Comparison of ENCODE assay signal across 22 cellular contexts in genomic region chr16:81421126-81421525, GRCh38. TPM values are rescaled to one million over a fixed set of nuclear protein-coding genes. Genes with fewer than 3 reads are reported as not detected.
DNase-seq lines count a peak whose midpoint lies in the region; ATAC-seq and TF ChIP-seq lines count a peak whose summit lies in the region.
"Had no signal": no experiment of that assay in that cellular context is flagged by ENCODE, and none has a peak within 500 bp of the region (broad histone marks: within the 10 kb centered on the region; RNA-seq: fewer than 3 reads in every experiment).

No MANE protein-coding gene starts in this region.

- H3K27me3 ChIP-seq in PC-9 (ENCODE audit: insufficient read depth, low read depth) = no peaks in the 10 kb centered on the region
- no peaks in the 10 kb centered on the region for H3K27me3 ChIP-seq in mammary epithelial cell (ENCODE audit: insufficient read depth, low read length)
- H3K27me3 ChIP-seq: BE2C; BLaER1 treated with 17β-estradiol and CSF1 and Interleukin-3, amounts not matched to agents 10 nM and 100 nM had no signal

- H4K20me1 ChIP-seq in PC-9 (ENCODE audit: insufficient read depth) (no peaks in the 10 kb centered on the region), mammary epithelial cell (ENCODE audit: insufficient read depth, low read length) (no peaks in the 10 kb centered on the region)
- H4K20me1 ChIP-seq: BLaER1 treated with 17β-estradiol and CSF1 and Interleukin-3, amounts not matched to agents 10 nM and 100 nM had no signal

- DNase-seq in NCI-H526 (lab: John Stamatoyannopoulos, UW) (peak; percentile 29 to 62), PC-9 (no peak), memory B cell (ENCODE audit: low spot score in 2 of 2) (no peak), GM19238 (ENCODE audit: insufficient read length, low spot score) (no peak), mammary epithelial cell (no peak), NCI-H82 treated with DMSO at 0.1 percent for 48 hours (lab: John Stamatoyannopoulos, UW; ENCODE audit: unreplicated experiment) (no peak)
- DNase-seq: 8988T; ACHN; AML-193; BE2C; CD4-positive, alpha-beta T cell; CD8-positive, alpha-beta memory T cell; DMS 273 treated with DMSO at 0.1 percent for 48 hours; DMS79; GF-D8; GM23248; H9 had no signal

- H3K9me3 Mint-ChIP-seq in memory B cell = no peaks in the 10 kb centered on the region
- H3K9me3 Mint-ChIP-seq: CD4-positive, alpha-beta T cell had no signal

- H3K4me1 Mint-ChIP-seq in memory B cell = peaks cover 11% of the 10 kb centered on the region

- H3K9ac ChIP-seq in mammary epithelial cell (ENCODE audit: insufficient read depth, low read length) = no peak overlapping the region
- H3K9ac ChIP-seq: BLaER1 treated with 17β-estradiol and CSF1 and Interleukin-3, amounts not matched to agents 10 nM and 100 nM; GM23248 had no signal

- no peaks in the 10 kb centered on the region for H3K79me2 ChIP-seq in PC-9 (ENCODE audit: low read depth)
- H3K79me2 ChIP-seq in mammary epithelial cell (ENCODE audit: insufficient read depth, low read length) = no peaks in the 10 kb centered on the region

- H2AFZ ChIP-seq in PC-9 = no peak overlapping the region
- no peak overlapping the region for H2AFZ ChIP-seq in mammary epithelial cell (ENCODE audit: low read depth, low read length)
- H2AFZ ChIP-seq: GM23248 had no signal

- BruUV-seq in PC-9 (replicated peaks; lab: Mats Ljungman, UMichigan) (no TSS peak), mammary epithelial cell (replicated peaks; lab: Mats Ljungman, UMichigan) (no TSS peak)

- TF ChIP-seq CTCF in PC-9 (conservative IDR thresholded peaks at IDR 0.05) (no peak), mammary epithelial cell (conservative IDR thresholded peaks at IDR 0.05 in 1 of 2, IDR thresholded peaks at IDR 0.05 in 1 of 2; ENCODE audit: extremely low read depth in 1 of 2, insufficient read depth in 1 of 2, low read depth in 1 of 2, low read length in 2 of 2) (no peak)

- peak overlapping the region; percentile 61 for H3K4me2 ChIP-seq in PC-9
- H3K4me2 ChIP-seq in mammary epithelial cell (ENCODE audit: insufficient read depth, low read depth, low read length) = no peak overlapping the region
- H3K4me2 ChIP-seq: A549; BLaER1 treated with 17β-estradiol and CSF1 and Interleukin-3, amounts not matched to agents 10 nM and 100 nM had no signal

- CTCF ChIA-PET in PC-9 (lab: Charles Lee) = interaction anchor here (0.6 kb wide), 1 partner anchor 24 kb away, joined by 5 read pairs; the partner anchor contains the start of gene CMIP
- CTCF ChIA-PET in mammary epithelial cell (lab: Charles Lee; ENCODE audit: low non-redundant PET) = no interaction called here

- H3K4me1 ChIP-seq in PC-9 (replicated peaks; ENCODE audit: insufficient read depth) (peaks cover 17% of the 10 kb centered on the region), mammary epithelial cell (ENCODE audit: insufficient read depth, low read length) (peaks cover 9% of the 10 kb centered on the region)
- H3K4me1 ChIP-seq: BE2C had no signal

- intact Hi-C loops in PC-9 (cut with micrococcal nuclease; ENCODE audit: unreplicated experiment) (loop anchor here (1.0 kb wide), 1 partner anchor 14 kb away; no protein-coding TSS in a partner anchor), mammary epithelial cell (cut with micrococcal nuclease) (no loop called here)

- in situ Hi-C loops in mammary epithelial cell (cut with MboI; ENCODE audit: low sequenced_read_pairs in 2 of 2) = no loop called here

- no peaks in the 10 kb centered on the region for H3K36me3 Mint-ChIP-seq in memory B cell
- H3K36me3 Mint-ChIP-seq: CD8-positive, alpha-beta memory T cell had no signal

- no peak overlapping the region for H3K27ac Mint-ChIP-seq in memory B cell
- H3K27ac Mint-ChIP-seq: CD14-positive monocyte; CD4-positive, alpha-beta T cell; H9 had no signal

- no peak overlapping the region for H3K4me3 Mint-ChIP-seq in memory B cell
- H3K4me3 Mint-ChIP-seq: CD14-positive monocyte; CD4-positive, alpha-beta T cell; CD8-positive, alpha-beta memory T cell; H9 had no signal

- no peaks in the 10 kb centered on the region for H3K9me3 ChIP-seq in PC-9 (ENCODE audit: insufficient read depth, low read depth)
- H3K9me3 ChIP-seq in mammary epithelial cell (replicated peaks; ENCODE audit: insufficient read depth, low read length) = no peaks in the 10 kb centered on the region
- H3K9me3 ChIP-seq: BE2C had no signal

- WGBS in mammary epithelial cell (ENCODE audit: low coverage, missing lambda C conversion rate) = 92% methylated on average over 2 of the region's 2 CpGs

- H3K4me3 ChIP-seq in PC-9 = no peak overlapping the region
- H3K4me3 ChIP-seq in mammary epithelial cell (replicated peaks in 1 of 3; ENCODE audit: insufficient read depth in 1 of 3, low read depth in 2 of 3, low read length in 3 of 3) = no peak overlapping the region
- H3K4me3 ChIP-seq: A549; BLaER1 treated with 17β-estradiol and CSF1 and Interleukin-3, amounts not matched to agents 10 nM and 100 nM; GM23248 had no signal

- peaks cover 20% of the 10 kb centered on the region for H3F3A ChIP-seq in PC-9 (ENCODE audit: insufficient read depth, low read depth)

- H3K27ac ChIP-seq in PC-9 (peak overlapping the region; percentile 71), mammary epithelial cell (ENCODE audit: insufficient read depth, low read depth, low read length) (no peak overlapping the region)
- H3K27ac ChIP-seq: BLaER1 treated with 17β-estradiol and CSF1 and Interleukin-3, amounts not matched to agents 10 nM and 100 nM; GM23248 had no signal

- H3K27me3 Mint-ChIP-seq in memory B cell = no peaks in the 10 kb centered on the region
- H3K27me3 Mint-ChIP-seq: CD4-positive, alpha-beta T cell; CD8-positive, alpha-beta memory T cell had no signal

- POLR2A ChIA-PET in PC-9 (lab: Charles Lee; ENCODE audit: unreplicated experiment) = no interaction called here

- H3K36me3 ChIP-seq in PC-9 (ENCODE audit: low read depth) = no peaks in the 10 kb centered on the region
- no peaks in the 10 kb centered on the region for H3K36me3 ChIP-seq in mammary epithelial cell (ENCODE audit: insufficient read depth, low read length)
- H3K36me3 ChIP-seq: BE2C; BLaER1 treated with 17β-estradiol and CSF1 and Interleukin-3, amounts not matched to agents 10 nM and 100 nM had no signal

- dilution Hi-C loops in mammary epithelial cell (cut with HindIII; ENCODE audit: low sequenced_read_pairs) = no loop called here

- ATAC-seq in memory B cell (ENCODE audit: low read depth) (peak; percentile 46), GM19395 (IDR thresholded peaks at IDR 0.05; ENCODE audit: unreplicated experiment) (no peak)
- ATAC-seq: A549, HCT116 had no signal

- no peaks in the 10 kb centered on the region for H3K9me2 ChIP-seq in PC-9 (ENCODE audit: insufficient read depth)

RNA-seq across cellular contexts. Expression of gene CMIP, which starts 23.5 kb away (rescaled TPM):
- total RNA-seq in PC-9 (2021) (92.1 and 96.6 TPM in 2 replicates), mammary epithelial cell (10 to 100 TPM; 44.5 to 98.5 TPM)
- 15.7 TPM for polyA plus RNA-seq in mammary epithelial cell
- 61.9 TPM for polyA minus RNA-seq in mammary epithelial cell

Comparison
In these comparisons a context has a peak if more than half of its experiments do, and no peak if none do; other contexts are left out.
1. DNase-seq: peak in NCI-H526 (2 of 2); none in PC-9 (0 of 2), memory B cell (0 of 2), GM19238 (single experiment), mammary epithelial cell (single experiment) and NCI-H82 treated with DMSO at 0.1 percent for 48 hours (single experiment).